1 cellular context compared by ENCODE assay signal in genomic region chr17:68709461-68709860, GRCh38.
TF ChIP-seq lines count a peak whose summit lies in the region.

No MANE protein-coding gene starts in this region.

TF ChIP-seq in IMR-90, 13 proteins besides CTCF, POLR2A, EP300 and RAD21 (continued from another document):
- TF ChIP-seq, protein P1, sequence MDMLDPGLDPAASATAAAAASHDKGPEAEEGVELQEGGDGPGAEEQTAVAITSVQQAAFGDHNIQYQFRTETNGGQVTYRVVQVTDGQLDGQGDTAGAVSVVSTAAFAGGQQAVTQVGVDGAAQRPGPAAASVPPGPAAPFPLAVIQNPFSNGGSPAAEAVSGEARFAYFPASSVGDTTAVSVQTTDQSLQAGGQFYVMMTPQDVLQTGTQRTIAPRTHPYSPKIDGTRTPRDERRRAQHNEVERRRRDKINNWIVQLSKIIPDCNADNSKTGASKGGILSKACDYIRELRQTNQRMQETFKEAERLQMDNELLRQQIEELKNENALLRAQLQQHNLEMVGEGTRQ (IDR thresholded peaks at IDR 0.05; ENCODE audit: low read depth, low read length), result no peak
- TF ChIP-seq NFE2L2 (IDR thresholded peaks at IDR 0.05; ENCODE audit: low read depth, low read length), result no peak
